Comparison of ENCODE assay signal across 1 cellular context in the genomic region with DNA sequence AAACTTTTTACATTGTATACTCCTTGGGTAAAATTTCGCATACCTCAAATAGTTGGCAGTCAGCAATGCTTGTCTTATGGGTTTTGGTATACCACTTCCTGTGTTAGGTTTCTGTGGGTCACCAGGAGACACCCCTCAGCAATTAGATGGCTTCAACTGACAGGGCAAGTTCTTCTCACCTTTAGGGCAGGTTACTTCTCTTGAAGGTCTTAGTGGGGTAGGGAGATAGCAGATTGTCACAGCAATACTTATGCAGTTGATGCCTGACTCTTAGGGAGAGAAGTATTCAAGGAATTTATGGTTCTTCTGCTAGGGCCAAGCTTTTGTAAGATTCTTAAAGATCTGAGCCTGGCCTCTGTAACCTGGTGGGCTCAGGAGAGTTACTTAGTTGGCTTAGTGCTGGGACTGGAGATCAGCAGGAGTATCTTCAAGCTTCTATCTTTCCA.
TF ChIP-seq lines count a peak whose summit lies in the region.

No MANE protein-coding gene starts in this region.

TF ChIP-seq in HCT116, 20 proteins besides CTCF, POLR2A, EP300 and RAD21 (continued from another document):
- TF ChIP-seq, protein P1, sequence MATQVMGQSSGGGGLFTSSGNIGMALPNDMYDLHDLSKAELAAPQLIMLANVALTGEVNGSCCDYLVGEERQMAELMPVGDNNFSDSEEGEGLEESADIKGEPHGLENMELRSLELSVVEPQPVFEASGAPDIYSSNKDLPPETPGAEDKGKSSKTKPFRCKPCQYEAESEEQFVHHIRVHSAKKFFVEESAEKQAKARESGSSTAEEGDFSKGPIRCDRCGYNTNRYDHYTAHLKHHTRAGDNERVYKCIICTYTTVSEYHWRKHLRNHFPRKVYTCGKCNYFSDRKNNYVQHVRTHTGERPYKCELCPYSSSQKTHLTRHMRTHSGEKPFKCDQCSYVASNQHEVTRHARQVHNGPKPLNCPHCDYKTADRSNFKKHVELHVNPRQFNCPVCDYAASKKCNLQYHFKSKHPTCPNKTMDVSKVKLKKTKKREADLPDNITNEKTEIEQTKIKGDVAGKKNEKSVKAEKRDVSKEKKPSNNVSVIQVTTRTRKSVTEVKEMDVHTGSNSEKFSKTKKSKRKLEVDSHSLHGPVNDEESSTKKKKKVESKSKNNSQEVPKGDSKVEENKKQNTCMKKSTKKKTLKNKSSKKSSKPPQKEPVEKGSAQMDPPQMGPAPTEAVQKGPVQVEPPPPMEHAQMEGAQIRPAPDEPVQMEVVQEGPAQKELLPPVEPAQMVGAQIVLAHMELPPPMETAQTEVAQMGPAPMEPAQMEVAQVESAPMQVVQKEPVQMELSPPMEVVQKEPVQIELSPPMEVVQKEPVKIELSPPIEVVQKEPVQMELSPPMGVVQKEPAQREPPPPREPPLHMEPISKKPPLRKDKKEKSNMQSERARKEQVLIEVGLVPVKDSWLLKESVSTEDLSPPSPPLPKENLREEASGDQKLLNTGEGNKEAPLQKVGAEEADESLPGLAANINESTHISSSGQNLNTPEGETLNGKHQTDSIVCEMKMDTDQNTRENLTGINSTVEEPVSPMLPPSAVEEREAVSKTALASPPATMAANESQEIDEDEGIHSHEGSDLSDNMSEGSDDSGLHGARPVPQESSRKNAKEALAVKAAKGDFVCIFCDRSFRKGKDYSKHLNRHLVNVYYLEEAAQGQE (IDR thresholded peaks at IDR 0.05; ENCODE audit: low read depth) = no peak
- no peak for TF ChIP-seq ELF1 (IDR thresholded peaks at IDR 0.05; ENCODE audit: borderline replicate concordance, low read depth)
